17 cellular contexts compared by ENCODE assay signal in genomic region chr3:30508319-30508718, GRCh38.
DNase-seq lines count a peak whose midpoint lies in the region; ATAC-seq and TF ChIP-seq lines count a peak whose summit lies in the region.
"Had no signal": no experiment of that assay in that cellular context is flagged by ENCODE, and none has a peak within 500 bp of the region (broad histone marks: within the 10 kb centered on the region; RNA-seq: fewer than 3 reads in every experiment).

No MANE protein-coding gene starts in this region.

- H3K9ac ChIP-seq in IMR-90 (ENCODE audit: low read depth, low read length), result no peak overlapping the region
- H3K9ac ChIP-seq: BLaER1 treated with 17β-estradiol and CSF1 and Interleukin-3, amounts not matched to agents 10 nM and 100 nM had no signal

- no TSS peak for BruUV-seq in IMR-90 (replicated peaks; lab: Mats Ljungman, UMichigan)

- peaks cover 7% of the 10 kb centered on the region for H3K4me1 ChIP-seq in IMR-90 (ENCODE audit: control insufficient read depth, insufficient read depth, low read length)

- DNase-seq in DMS 273 (lab: John Stamatoyannopoulos, UW; ENCODE audit: unreplicated experiment), result peak; percentile 86
- DNase-seq in IMR-90, result no peak
- DNase-seq in NCI-H524 (lab: John Stamatoyannopoulos, UW), result peak; percentile 4 to 70
- no peak for DNase-seq in progenitor cell of endocrine pancreas (ENCODE audit: low spot score, unreplicated experiment)
- no peak for DNase-seq in cerebellum (ENCODE audit: low spot score)
- DNase-seq: ACHN; Calu3; CD4-positive, CD25-positive, alpha-beta regulatory T cell; DND-41; GDM1; GOT3; H9; KG1 had no signal

- no peak overlapping the region for H2BK20ac ChIP-seq in IMR-90 (ENCODE audit: low read depth, low read length)

- H2AK5ac ChIP-seq in IMR-90 (ENCODE audit: low read depth, low read length), result no peak overlapping the region

- H3K18ac ChIP-seq in IMR-90 (ENCODE audit: low read depth, low read length), result no peak overlapping the region

- H3K9me3 ChIP-seq in IMR-90 (ENCODE audit: control insufficient read depth, insufficient read depth, low read length), result no peaks in the 10 kb centered on the region

- dilution Hi-C loops in IMR-90 (cut with HindIII; ENCODE audit: low sequenced_read_pairs, unreplicated experiment), result no loop called here

- no peak overlapping the region for H3K56ac ChIP-seq in IMR-90 (ENCODE audit: extremely low read depth, insufficient read depth, low read length)

- TF ChIP-seq CTCF in IMR-90 (conservative IDR thresholded peaks at IDR 0.05; ENCODE audit: low read depth, low read length), result no peak
- TF ChIP-seq CTCF in progenitor cell of endocrine pancreas (IDR thresholded peaks at IDR 0.05; ENCODE audit: unreplicated experiment), result no peak

- no peak overlapping the region for H4K5ac ChIP-seq in IMR-90 (ENCODE audit: low read depth, low read length)

- in situ Hi-C loops in IMR-90 (cut with MboI; ENCODE audit: low sequenced_read_pairs), result no loop called here

- no peaks in the 10 kb centered on the region for H3K4me1 Mint-ChIP-seq in progenitor cell of endocrine pancreas (ENCODE audit: low read depth)

- no peak overlapping the region for H3K14ac ChIP-seq in IMR-90 (replicated peaks; ENCODE audit: low read depth, low read length)

- WGBS in IMR-90 (ENCODE audit: extremely low coverage in 2 of 2, insufficient read length in 1 of 2), 2 experiments, result no CpG with 5 or more reads among the region's 3 CpGs

- POLR2A ChIA-PET in IMR-90 (lab: Charles Lee; ENCODE audit: unreplicated experiment), result no interaction called here

- H3K4me3 Mint-ChIP-seq in progenitor cell of endocrine pancreas (ENCODE audit: low read depth), result no peak overlapping the region
- H3K4me3 Mint-ChIP-seq: CD4-positive, CD25-positive, alpha-beta regulatory T cell; H9; IgD-negative memory B cell had no signal

- intact Hi-C loops in IMR-90 (cut with micrococcal nuclease), result no loop called here

- no peak overlapping the region for H2BK5ac ChIP-seq in IMR-90 (ENCODE audit: low read depth, low read length, poor library complexity, severe bottlenecking)

- H2AFZ ChIP-seq in IMR-90 (replicated peaks; ENCODE audit: low read length, poor library complexity), result no peak overlapping the region

- H3K27ac ChIP-seq in IMR-90 (ENCODE audit: insufficient read depth, low read length), result no peak overlapping the region
- H3K27ac ChIP-seq: BLaER1 treated with 17β-estradiol and CSF1 and Interleukin-3, amounts not matched to agents 10 nM and 100 nM had no signal

- H2BK120ac ChIP-seq in IMR-90 (ENCODE audit: low read depth, low read length), result no peak overlapping the region

- no peak overlapping the region for H3K4ac ChIP-seq in IMR-90 (ENCODE audit: low read depth, low read length)

- peak overlapping the region; percentile 18 for H3K27ac Mint-ChIP-seq in progenitor cell of endocrine pancreas
- H3K27ac Mint-ChIP-seq: CD4-positive, CD25-positive, alpha-beta regulatory T cell; H9 had no signal

- H3K27me3 Mint-ChIP-seq in progenitor cell of endocrine pancreas, result no peaks in the 10 kb centered on the region
- H3K27me3 Mint-ChIP-seq: CD4-positive, CD25-positive, alpha-beta regulatory T cell had no signal

- no peak for TF ChIP-seq RAD21 in IMR-90 (IDR thresholded peaks at IDR 0.05; ENCODE audit: low read length)

- 0 out of 3 replicates have a peak overlapping the region, but pooled peaks have one; percentile 41 for H2BK15ac ChIP-seq in IMR-90 (ENCODE audit: low read depth, low read length)

- H3K36me3 Mint-ChIP-seq in progenitor cell of endocrine pancreas (ENCODE audit: insufficient read depth), result no peaks in the 10 kb centered on the region
- H3K36me3 Mint-ChIP-seq: CD4-positive, CD25-positive, alpha-beta regulatory T cell; IgD-negative memory B cell had no signal

- H4K8ac ChIP-seq in IMR-90 (ENCODE audit: low read depth in 2 of 2, low read length in 2 of 2), result no peak overlapping the region

- no peak overlapping the region for H4K91ac ChIP-seq in IMR-90 (ENCODE audit: insufficient read depth, low read depth, low read length)

- peaks cover 4% of the 10 kb centered on the region for H3K9me3 Mint-ChIP-seq in progenitor cell of endocrine pancreas (ENCODE audit: low read depth)
- H3K9me3 Mint-ChIP-seq: CD4-positive, CD25-positive, alpha-beta regulatory T cell; H9; IgD-negative memory B cell had no signal

- 0 out of 2 replicates have a peak, but pooled peaks cover 2% of the 10 kb centered on the region for H3K9me1 ChIP-seq in IMR-90 (ENCODE audit: insufficient read depth, low read length)

- H3K4me3 ChIP-seq in IMR-90 (ENCODE audit: insufficient read depth, low read depth, low read length), result no peak overlapping the region
- H3K4me3 ChIP-seq: BLaER1 treated with 17β-estradiol and CSF1 and Interleukin-3, amounts not matched to agents 10 nM and 100 nM had no signal

- H3K4me2 ChIP-seq in IMR-90 (ENCODE audit: low read depth, low read length), result no peak overlapping the region

- no peak overlapping the region for H2AK9ac ChIP-seq in IMR-90 (replicated peaks; ENCODE audit: low read depth, low read length, poor library complexity)

- H4K20me1 ChIP-seq in IMR-90 (ENCODE audit: insufficient read depth, low read length), result no peaks in the 10 kb centered on the region
- H4K20me1 ChIP-seq: BLaER1 treated with 17β-estradiol and CSF1 and Interleukin-3, amounts not matched to agents 10 nM and 100 nM had no signal

- TF ChIP-seq POLR2A in IMR-90 (IDR thresholded peaks at IDR 0.05; ENCODE audit: low read depth, low read length), result no peak

- H3K79me1 ChIP-seq in IMR-90 (ENCODE audit: low read depth in 1 of 2, low read length in 2 of 2), result no peaks in the 10 kb centered on the region

- H3K36me3 ChIP-seq in IMR-90 (ENCODE audit: control insufficient read depth, insufficient read depth, low read length), result no peaks in the 10 kb centered on the region
- H3K36me3 ChIP-seq: BLaER1 treated with 17β-estradiol and CSF1 and Interleukin-3, amounts not matched to agents 10 nM and 100 nM had no signal

- no peak overlapping the region for H3K23ac ChIP-seq in IMR-90 (ENCODE audit: low read depth, low read length)

- no peak for ATAC-seq in IMR-90 (ENCODE audit: low read depth)
- no peak for ATAC-seq in HG02970 (IDR thresholded peaks at IDR 0.05; ENCODE audit: low FRiP score, unreplicated experiment)
- no peak for ATAC-seq in HG03571 (IDR thresholded peaks at IDR 0.05; ENCODE audit: unreplicated experiment)

- H3K27me3 ChIP-seq in IMR-90 (ENCODE audit: control insufficient read depth, insufficient read depth, low read length), result no peaks in the 10 kb centered on the region
- H3K27me3 ChIP-seq: BLaER1 treated with 17β-estradiol and CSF1 and Interleukin-3, amounts not matched to agents 10 nM and 100 nM had no signal

- CTCF ChIA-PET in IMR-90 (lab: Yijun Ruan, JAX), result no interaction called here

TF ChIP-seq in IMR-90, 13 proteins besides CTCF, POLR2A, EP300 and RAD21:
- TF ChIP-seq NFE2L2 (IDR thresholded peaks at IDR 0.05; ENCODE audit: low read depth, low read length) (no peak), MAZ (IDR thresholded peaks at IDR 0.05; ENCODE audit: borderline replicate concordance, low read depth, low read length) (no peak), RFX5 (IDR thresholded peaks at IDR 0.05; ENCODE audit: low read depth, low read length) (no peak), CHD1 (IDR thresholded peaks at IDR 0.05; ENCODE audit: low read depth, low read length) (no peak)
TF ChIP-seq in IMR-90: peak in this region for 0.

Comparison
In these comparisons a context has a peak if more than half of its experiments do, and no peak if none do; other contexts are left out.
1. DNase-seq: peak in DMS 273 (single experiment) and NCI-H524 (2 of 2); none in IMR-90 (single experiment), progenitor cell of endocrine pancreas (single experiment) and cerebellum (single experiment).